8 cellular contexts compared by ENCODE assay signal in genomic region chr3:158109804-158110657, GRCh38. TPM values are rescaled to one million over a fixed set of nuclear protein-coding genes. Genes with fewer than 3 reads are reported as not detected.
DNase-seq lines count a peak whose midpoint lies in the region; ATAC-seq and TF ChIP-seq lines count a peak whose summit lies in the region.

Gene RSRC1, plus strand, starts transcription at chr3:158110089. Its CDS starts 12,016 bp downstream, at chr3:158122105.

- H3K79me2 ChIP-seq in PC-9 (ENCODE audit: low read depth), result peaks cover 46% of the 10 kb centered on the region

- BruUV-seq in PC-9 (replicated peaks; lab: Mats Ljungman, UMichigan), result TSS peak; percentile 86

- H2AFZ ChIP-seq in PC-9, result peak within 1 kb of the TSS; percentile 93

- H3K9me2 ChIP-seq in PC-9 (ENCODE audit: insufficient read depth), result no peaks in the 10 kb centered on the region

- H3K27ac ChIP-seq in PC-9 (peak within 1 kb of the TSS; percentile 83), esophagus (ENCODE audit: low read depth in 2 of 2, low read length in 1 of 2) (peak within 1 kb of the TSS; percentile 83 to 91), muscle layer of duodenum (ENCODE audit: low read length) (peak within 1 kb of the TSS; percentile 49)

- peaks cover 15% of the 10 kb centered on the region for H3F3A ChIP-seq in PC-9 (ENCODE audit: insufficient read depth, low read depth)

- H3K27ac Mint-ChIP-seq in IgD-negative memory B cell, result peak within 1 kb of the TSS; percentile 94 to 99 (median 97)

- CTCF ChIA-PET in PC-9 (lab: Charles Lee), result interaction anchor here (0.6 kb wide), 6 partner anchors 250 to 1728 kb away, joined by 3 to 11 read pairs (median 6); no protein-coding TSS in a partner anchor

- peak within 1 kb of the TSS; percentile 87 to 100 (median 98) for H3K4me3 Mint-ChIP-seq in IgD-negative memory B cell

- peaks cover 24% of the 10 kb centered on the region for H3K27me3 Mint-ChIP-seq in IgD-negative memory B cell

- peaks cover 6 to 16% (median 14%) of the 10 kb centered on the region in 3 donors for H3K9me3 Mint-ChIP-seq in IgD-negative memory B cell

- H3K4me1 ChIP-seq in PC-9 (replicated peaks; ENCODE audit: insufficient read depth), result peaks cover 28% of the 10 kb centered on the region
- peaks cover 9 to 11% of the 10 kb centered on the region in 2 donors for H3K4me1 ChIP-seq in esophagus (ENCODE audit: control insufficient read depth in 2 of 2, insufficient read depth in 2 of 2, low read length in 1 of 2)
- peaks cover 5 to 38% of the 10 kb centered on the region in 2 donors for H3K4me1 ChIP-seq in muscle layer of duodenum (ENCODE audit: control insufficient read depth in 1 of 2, insufficient read depth in 2 of 2, low read length in 2 of 2)

- H3K9me3 ChIP-seq in PC-9 (ENCODE audit: insufficient read depth, low read depth) (no peaks in the 10 kb centered on the region; the same call in 1 of the 2 replicates), esophagus (ENCODE audit: control insufficient read depth in 2 of 2, insufficient read depth in 1 of 2, low read depth in 1 of 2, low read length in 1 of 2) (no peaks in the 10 kb centered on the region), muscle layer of duodenum (ENCODE audit: control insufficient read depth in 1 of 2, low read length in 2 of 2) (peaks cover 0 to 2% of the 10 kb centered on the region in 2 donors)

- intact Hi-C loops in PC-9 (cut with micrococcal nuclease; ENCODE audit: unreplicated experiment), result loop anchor here (2.0 to 10.0 kb wide), 4 partner anchors 59 to 425 kb away; no protein-coding TSS in a partner anchor

- H3K36me3 Mint-ChIP-seq in IgD-negative memory B cell, result peaks cover 17% of the 10 kb centered on the region

- POLR2A ChIA-PET in PC-9 (lab: Charles Lee; ENCODE audit: unreplicated experiment), result interaction anchor here (0.5 to 0.9 kb wide), 13 partner anchors 31 to 1551 kb away, joined by 3 to 33 read pairs (median 6); no protein-coding TSS in a partner anchor

- peak; percentile 78 for ATAC-seq in GM21576 (IDR thresholded peaks at IDR 0.05; ENCODE audit: unreplicated experiment)

- WGBS in esophagus, 2 donors, result 0% methylated on average over 50 to 57 of the region's 57 CpGs

- peaks cover 32 to 46% (median 36%) of the 10 kb centered on the region in 3 donors for H3K4me1 Mint-ChIP-seq in IgD-negative memory B cell

- H3K4me3 ChIP-seq in PC-9 (peak within 1 kb of the TSS; percentile 84), esophagus (ENCODE audit: low read depth in 1 of 2, low read length in 2 of 2) (peak within 1 kb of the TSS; percentile 78 to 92), muscle layer of duodenum (ENCODE audit: low read depth in 1 of 2, low read length in 2 of 2) (peak within 1 kb of the TSS; percentile 96 to 97)

- H3K36me3 ChIP-seq in PC-9 (ENCODE audit: low read depth), result 0 out of 2 replicates have a peak, but pooled peaks cover 3% of the 10 kb centered on the region
- H3K36me3 ChIP-seq in esophagus (ENCODE audit: control insufficient read depth in 2 of 2, insufficient read depth in 2 of 2, low read length in 1 of 2), result no peaks in the 10 kb centered on the region
- no peaks in the 10 kb centered on the region for H3K36me3 ChIP-seq in muscle layer of duodenum (ENCODE audit: control insufficient read depth in 1 of 2, insufficient read depth in 2 of 2, low read length in 2 of 2)

- DNase-seq in DMS 273 treated with DMSO at 0.1 percent for 48 hours (lab: John Stamatoyannopoulos, UW) (peak; percentile 90), PC-9 (peak; percentile 87 to 88)
- peak; percentile 75 for DNase-seq in activated T-cell treated with anti-CD3 and anti-CD28 coated beads, Interleukin-2, amount 50 U/mL, for 1 hour
- DNase-seq in stimulated activated CD8-positive, alpha-beta memory T cell treated with anti-CD3 and anti-CD28 coated beads, Interleukin-7, amount 100 ng/mL, for 24 hours (ENCODE audit: low read depth), result peak; percentile 53

- no peaks in the 10 kb centered on the region for H4K20me1 ChIP-seq in PC-9 (ENCODE audit: insufficient read depth)

- TF ChIP-seq CTCF in PC-9 (conservative IDR thresholded peaks at IDR 0.05), result 0 out of 2 replicates have a peak, but pooled peaks have one; percentile 9

- H3K27me3 ChIP-seq in PC-9 (ENCODE audit: insufficient read depth, low read depth), result no peaks in the 10 kb centered on the region
- H3K27me3 ChIP-seq in esophagus (ENCODE audit: control insufficient read depth in 1 of 2, insufficient read depth in 2 of 2, low read length in 2 of 2), result peaks cover 0 to 3% of the 10 kb centered on the region in 2 donors
- peaks cover 39% of the 10 kb centered on the region for H3K27me3 ChIP-seq in muscle layer of duodenum (ENCODE audit: low read depth, low read length)

- H3K4me2 ChIP-seq in PC-9, result peak within 1 kb of the TSS; percentile 76

RNA-seq across cellular contexts. Expression of gene RSRC1, which starts in this region (rescaled TPM):
- polyA plus RNA-seq in IgD-negative memory B cell (42.3 TPM), esophagus (10 to 100 TPM; 10.9 to 12.3 TPM)
- total RNA-seq in PC-9 (2021), result 43.1 and 60.3 TPM in 2 replicates

Comparison
In these comparisons a context has a peak if more than half of its experiments do, and no peak if none do; other contexts are left out.
1. Peak in every context shown above with its lines: DNase-seq, ATAC-seq, H3K4me3 ChIP-seq and H3K27ac ChIP-seq.